25 cellular contexts compared by ENCODE assay signal in the genomic region with DNA sequence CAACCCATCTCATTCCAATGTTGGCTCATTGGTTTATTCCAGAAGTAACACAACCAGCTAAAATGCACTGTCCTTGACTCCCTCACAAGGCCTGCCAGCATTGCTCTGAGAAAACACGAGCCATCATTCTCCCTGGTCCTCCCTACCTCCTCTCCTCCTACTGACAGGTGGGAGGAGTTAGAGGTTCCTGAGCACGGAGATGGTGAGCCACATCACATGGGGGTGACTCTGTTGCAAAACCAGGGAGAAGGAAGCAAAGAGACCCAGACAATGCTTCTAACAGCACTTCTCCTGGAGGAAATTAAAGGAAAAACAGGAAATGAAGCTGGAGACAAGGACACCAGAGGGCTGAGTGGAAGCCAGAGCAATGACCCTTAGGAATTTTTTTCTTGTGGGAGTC.
DNase-seq lines count a peak whose midpoint lies in the region; ATAC-seq, FAIRE-seq and TF ChIP-seq lines count a peak whose summit lies in the region.
"Had no signal": no experiment of that assay in that cellular context is flagged by ENCODE, and none has a peak within 500 bp of the region (broad histone marks: within the 10 kb centered on the region; RNA-seq: fewer than 3 reads in every experiment).

No MANE protein-coding gene starts in this region.

- no peak overlapping the region for H3K9ac ChIP-seq in endothelial cell of umbilical vein (replicated peaks; ENCODE audit: extremely low read depth, insufficient read depth, low read length)
- H3K9ac ChIP-seq: BLaER1 treated with 17β-estradiol and CSF1 and Interleukin-3, amounts not matched to agents 10 nM and 100 nM had no signal

- H3K27ac Mint-ChIP-seq in nephron progenitor cell, result peak overlapping the region; percentile 80
- H3K27ac Mint-ChIP-seq: CD14-positive monocyte; CD4-positive, alpha-beta T cell; CD8-positive, alpha-beta memory T cell; GM23338; H9 had no signal

- peaks cover 9% of the 10 kb centered on the region for H3K4me1 Mint-ChIP-seq in nephron progenitor cell
- H3K4me1 Mint-ChIP-seq: CD14-positive monocyte had no signal

- no peak overlapping the region for H3K4me3 ChIP-seq in endothelial cell of umbilical vein (replicated peaks in 1 of 3; ENCODE audit: insufficient read depth in 1 of 3, low read depth in 1 of 3, low read length in 3 of 3)
- H3K4me3 ChIP-seq: A549; BLaER1 treated with 17β-estradiol and CSF1 and Interleukin-3, amounts not matched to agents 10 nM and 100 nM; GM12878; GM23338 had no signal

- intact Hi-C loops in endothelial cell of umbilical vein (cut with micrococcal nuclease), result no loop called here

- no peaks in the 10 kb centered on the region for H3K36me3 Mint-ChIP-seq in nephron progenitor cell (ENCODE audit: low read depth)
- H3K36me3 Mint-ChIP-seq: CD14-positive monocyte; CD8-positive, alpha-beta memory T cell had no signal

- FAIRE-seq in endothelial cell of umbilical vein (lab: Jason Lieb, UNC), result no peak
- FAIRE-seq: A549, D721Med, GM12878 had no signal

- peak; percentile 5 for DNase-seq in HT1080 (ENCODE audit: low read depth)
- peak; percentile 19 for DNase-seq in endothelial cell of umbilical vein (ENCODE audit: low read depth, low spot score)
- no peak for DNase-seq in left lobe of liver (ENCODE audit: low spot score)
- DNase-seq in nephron progenitor cell, result no peak
- DNase-seq in stimulated activated CD4-positive, alpha-beta T cell treated with anti-CD3 and anti-CD28 coated beads, Interleukin-12 subunit alpha, Interleukin-12 subunit beta, amount 100 ng/mL, for 4 hours, result no peak
- DNase-seq: 8988T; ACHN; AML-193; BE2C; CD4-positive, alpha-beta T cell; CD8-positive, alpha-beta memory T cell; DMS 273 treated with DMSO at 0.1 percent for 48 hours; DMS79; EL; GDM1; H9 had no signal

- dilution Hi-C loops in endothelial cell of umbilical vein (cut with MboI; ENCODE audit: extremely low pct_ligation_motif_present, low sequenced_read_pairs), result no loop called here

- H3K9me1 ChIP-seq in endothelial cell of umbilical vein (replicated peaks; ENCODE audit: control insufficient read depth, extremely low read depth, insufficient read depth, low read length), result no peaks in the 10 kb centered on the region

- H2AFZ ChIP-seq in endothelial cell of umbilical vein (ENCODE audit: low read depth, low read length), result no peak overlapping the region
- H2AFZ ChIP-seq: GM23338 had no signal

- H3K9me3 ChIP-seq in endothelial cell of umbilical vein (replicated peaks; ENCODE audit: control insufficient read depth, insufficient read depth, low read length), result no peaks in the 10 kb centered on the region
- H3K9me3 ChIP-seq: A549, BE2C had no signal

- no peak overlapping the region for H3K27ac ChIP-seq in endothelial cell of umbilical vein (ENCODE audit: insufficient read depth, low read depth, low read length)
- H3K27ac ChIP-seq: A549; BLaER1 treated with 17β-estradiol and CSF1 and Interleukin-3, amounts not matched to agents 10 nM and 100 nM had no signal

- no peaks in the 10 kb centered on the region for H4K20me1 ChIP-seq in endothelial cell of umbilical vein (replicated peaks; ENCODE audit: control insufficient read depth, extremely low read depth, insufficient read depth, low read length)
- H4K20me1 ChIP-seq: BLaER1 treated with 17β-estradiol and CSF1 and Interleukin-3, amounts not matched to agents 10 nM and 100 nM had no signal

- peaks cover 6% of the 10 kb centered on the region for H3K27me3 Mint-ChIP-seq in nephron progenitor cell (ENCODE audit: low read depth, poor library complexity)
- H3K27me3 Mint-ChIP-seq: CD4-positive, alpha-beta T cell had no signal

- no peaks in the 10 kb centered on the region for H3K79me2 ChIP-seq in endothelial cell of umbilical vein (ENCODE audit: control insufficient read depth, insufficient read depth, low read length)

- POLR2A ChIA-PET in endothelial cell of umbilical vein (lab: Charles Lee), result no interaction called here

- BruUV-seq in endothelial cell of umbilical vein (replicated peaks; lab: Mats Ljungman, UMichigan), result no TSS peak

- H3K4me3 Mint-ChIP-seq in nephron progenitor cell, result no peak overlapping the region
- H3K4me3 Mint-ChIP-seq: CD14-positive monocyte; CD4-positive, alpha-beta T cell; CD8-positive, alpha-beta memory T cell; GM23338; H9 had no signal

- H3K4me1 ChIP-seq in endothelial cell of umbilical vein (ENCODE audit: control insufficient read depth, extremely low read depth, insufficient read depth, low read length), result peaks cover 13% of the 10 kb centered on the region
- H3K4me1 ChIP-seq: A549, BE2C had no signal

- peak; percentile 31 for ATAC-seq in left lobe of liver
- no peak for ATAC-seq in HG02623 (IDR thresholded peaks at IDR 0.05; ENCODE audit: unreplicated experiment)
- no peak for ATAC-seq in HG03025 (IDR thresholded peaks at IDR 0.05; ENCODE audit: low FRiP score, unreplicated experiment)
- ATAC-seq: A549, GM12878, GM23338, HCT116 had no signal

- peaks cover 7% of the 10 kb centered on the region for H3K9me3 Mint-ChIP-seq in nephron progenitor cell
- H3K9me3 Mint-ChIP-seq: CD4-positive, alpha-beta T cell had no signal

- H3K4me2 ChIP-seq in endothelial cell of umbilical vein (ENCODE audit: insufficient read depth, low read length), result no peak overlapping the region
- H3K4me2 ChIP-seq: A549, GM23338 had no signal

- H3K27me3 ChIP-seq in endothelial cell of umbilical vein (ENCODE audit: control insufficient read depth in 2 of 2, insufficient read depth in 2 of 2, low read length in 2 of 2), result no peaks in the 10 kb centered on the region
- H3K27me3 ChIP-seq: BE2C; BLaER1 treated with 17β-estradiol and CSF1 and Interleukin-3, amounts not matched to agents 10 nM and 100 nM had no signal

- no peak for TF ChIP-seq POLR2A in endothelial cell of umbilical vein (IDR thresholded peaks at IDR 0.05; ENCODE audit: low read depth, low read length)

- CTCF ChIA-PET in endothelial cell of umbilical vein (lab: Charles Lee), result no interaction called here

- H3K36me3 ChIP-seq in endothelial cell of umbilical vein (ENCODE audit: control insufficient read depth in 2 of 2, extremely low read depth in 1 of 2, insufficient read depth in 2 of 2, low read length in 2 of 2), result no peaks in the 10 kb centered on the region
- H3K36me3 ChIP-seq: BE2C; BLaER1 treated with 17β-estradiol and CSF1 and Interleukin-3, amounts not matched to agents 10 nM and 100 nM had no signal

- no peak for TF ChIP-seq CTCF in endothelial cell of umbilical vein (IDR thresholded peaks at IDR 0.05; ENCODE audit: extremely low read depth in 1 of 2, insufficient read depth in 1 of 2, low read depth in 1 of 2, low read length in 2 of 2)
- no peak for TF ChIP-seq CTCF in nephron progenitor cell (IDR thresholded peaks at IDR 0.05)

TF ChIP-seq in endothelial cell of umbilical vein, 7 proteins besides CTCF, POLR2A, EP300 and RAD21:
- TF ChIP-seq EZH2 (IDR thresholded peaks at IDR 0.05; ENCODE audit: borderline replicate concordance, low read depth, low read length, severe bottlenecking), result no peak

Comparison
In these comparisons a context has a peak if more than half of its experiments do, and no peak if none do; other contexts are left out.
1. DNase-seq: peak in HT1080 (single experiment) and endothelial cell of umbilical vein (single experiment); none in left lobe of liver (single experiment), nephron progenitor cell (single experiment) and stimulated activated CD4-positive, alpha-beta T cell treated with anti-CD3 and anti-CD28 coated beads, Interleukin-12 subunit alpha, Interleukin-12 subunit beta, amount 100 ng/mL, for 4 hours (single experiment).